In the genomic region with DNA sequence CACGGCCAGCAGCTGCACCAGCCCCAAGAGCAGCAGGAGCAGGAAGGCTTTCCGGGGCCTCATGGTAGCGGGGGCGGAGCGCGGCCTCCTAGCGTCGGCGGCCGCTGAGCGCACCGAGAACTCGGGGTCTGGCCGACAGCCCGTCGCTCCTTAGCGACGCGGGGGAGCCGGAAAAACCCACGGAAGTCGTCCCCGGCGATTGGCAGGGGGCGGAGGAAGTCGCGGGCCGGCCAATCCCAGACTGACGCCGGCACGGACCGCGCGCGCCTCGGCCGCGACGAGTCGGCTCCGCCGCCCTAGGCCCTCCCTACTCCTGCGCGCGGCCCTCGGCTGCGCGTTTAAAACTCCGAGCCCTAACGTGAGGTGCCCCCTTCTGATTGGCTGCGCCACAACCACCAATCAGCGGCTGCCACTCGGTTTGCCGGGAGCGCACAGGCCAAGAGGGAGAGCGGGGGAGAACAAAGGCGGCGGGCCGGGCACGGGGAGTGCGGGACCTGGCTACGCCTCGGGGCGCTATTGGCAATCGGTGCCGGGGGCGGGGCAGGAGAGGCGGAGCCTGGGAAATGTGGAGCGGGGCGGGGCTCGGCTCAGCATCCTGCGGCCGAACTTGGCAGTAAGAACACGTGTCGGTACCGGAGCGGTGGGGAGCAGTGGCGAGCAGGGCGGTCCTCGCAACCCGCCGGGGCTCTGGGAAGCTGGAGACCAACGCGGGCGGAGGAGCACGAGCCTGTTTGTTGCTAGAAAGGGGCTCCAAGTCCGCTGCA, we compare ENCODE assay signal across 1 cellular context.
TF ChIP-seq lines count a peak whose summit lies in the region.

A gene with protein sequence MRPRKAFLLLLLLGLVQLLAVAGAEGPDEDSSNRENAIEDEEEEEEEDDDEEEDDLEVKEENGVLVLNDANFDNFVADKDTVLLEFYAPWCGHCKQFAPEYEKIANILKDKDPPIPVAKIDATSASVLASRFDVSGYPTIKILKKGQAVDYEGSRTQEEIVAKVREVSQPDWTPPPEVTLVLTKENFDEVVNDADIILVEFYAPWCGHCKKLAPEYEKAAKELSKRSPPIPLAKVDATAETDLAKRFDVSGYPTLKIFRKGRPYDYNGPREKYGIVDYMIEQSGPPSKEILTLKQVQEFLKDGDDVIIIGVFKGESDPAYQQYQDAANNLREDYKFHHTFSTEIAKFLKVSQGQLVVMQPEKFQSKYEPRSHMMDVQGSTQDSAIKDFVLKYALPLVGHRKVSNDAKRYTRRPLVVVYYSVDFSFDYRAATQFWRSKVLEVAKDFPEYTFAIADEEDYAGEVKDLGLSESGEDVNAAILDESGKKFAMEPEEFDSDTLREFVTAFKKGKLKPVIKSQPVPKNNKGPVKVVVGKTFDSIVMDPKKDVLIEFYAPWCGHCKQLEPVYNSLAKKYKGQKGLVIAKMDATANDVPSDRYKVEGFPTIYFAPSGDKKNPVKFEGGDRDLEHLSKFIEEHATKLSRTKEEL (minus strand): TSS at position 160 of the 764 bp plus-strand sequence. CDS start 97 bp downstream, at position 63.

TF ChIP-seq in HepG2, 621 proteins besides CTCF, POLR2A, EP300 and RAD21 (continued from another document and continues in another):
- TF ChIP-seq, protein P1, sequence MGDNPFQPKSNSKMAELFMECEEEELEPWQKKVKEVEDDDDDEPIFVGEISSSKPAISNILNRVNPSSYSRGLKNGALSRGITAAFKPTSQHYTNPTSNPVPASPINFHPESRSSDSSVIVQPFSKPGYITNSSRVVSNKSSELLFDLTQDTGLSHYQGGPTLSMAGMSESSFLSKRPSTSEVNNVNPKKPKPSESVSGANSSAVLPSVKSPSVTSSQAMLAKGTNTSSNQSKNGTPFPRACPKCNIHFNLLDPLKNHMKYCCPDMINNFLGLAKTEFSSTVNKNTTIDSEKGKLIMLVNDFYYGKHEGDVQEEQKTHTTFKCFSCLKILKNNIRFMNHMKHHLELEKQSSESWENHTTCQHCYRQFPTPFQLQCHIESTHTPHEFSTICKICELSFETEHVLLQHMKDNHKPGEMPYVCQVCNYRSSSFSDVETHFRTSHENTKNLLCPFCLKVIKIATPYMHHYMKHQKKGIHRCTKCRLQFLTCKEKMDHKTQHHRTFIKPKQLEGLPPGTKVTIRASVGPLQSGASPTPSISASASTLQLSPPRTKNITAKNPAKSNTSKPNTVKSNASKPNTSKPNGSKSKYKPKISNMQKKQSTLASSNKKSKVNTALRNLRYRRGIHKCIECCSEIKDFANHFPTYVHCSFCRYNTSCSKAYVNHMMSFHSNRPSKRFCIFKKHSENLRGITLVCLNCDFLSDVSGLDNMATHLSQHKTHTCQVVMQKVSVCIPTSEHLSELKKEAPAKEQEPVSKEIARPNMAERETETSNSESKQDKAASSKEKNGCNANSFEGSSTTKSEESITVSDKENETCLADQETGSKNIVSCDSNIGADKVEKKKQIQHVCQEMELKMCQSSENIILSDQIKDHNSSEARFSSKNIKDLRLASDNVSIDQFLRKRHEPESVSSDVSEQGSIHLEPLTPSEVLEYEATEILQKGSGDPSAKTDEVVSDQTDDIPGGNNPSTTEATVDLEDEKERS (CRISPR knock-in tag; IDR thresholded peaks at IDR 0.05): no peak
- TF ChIP-seq, protein P2, sequence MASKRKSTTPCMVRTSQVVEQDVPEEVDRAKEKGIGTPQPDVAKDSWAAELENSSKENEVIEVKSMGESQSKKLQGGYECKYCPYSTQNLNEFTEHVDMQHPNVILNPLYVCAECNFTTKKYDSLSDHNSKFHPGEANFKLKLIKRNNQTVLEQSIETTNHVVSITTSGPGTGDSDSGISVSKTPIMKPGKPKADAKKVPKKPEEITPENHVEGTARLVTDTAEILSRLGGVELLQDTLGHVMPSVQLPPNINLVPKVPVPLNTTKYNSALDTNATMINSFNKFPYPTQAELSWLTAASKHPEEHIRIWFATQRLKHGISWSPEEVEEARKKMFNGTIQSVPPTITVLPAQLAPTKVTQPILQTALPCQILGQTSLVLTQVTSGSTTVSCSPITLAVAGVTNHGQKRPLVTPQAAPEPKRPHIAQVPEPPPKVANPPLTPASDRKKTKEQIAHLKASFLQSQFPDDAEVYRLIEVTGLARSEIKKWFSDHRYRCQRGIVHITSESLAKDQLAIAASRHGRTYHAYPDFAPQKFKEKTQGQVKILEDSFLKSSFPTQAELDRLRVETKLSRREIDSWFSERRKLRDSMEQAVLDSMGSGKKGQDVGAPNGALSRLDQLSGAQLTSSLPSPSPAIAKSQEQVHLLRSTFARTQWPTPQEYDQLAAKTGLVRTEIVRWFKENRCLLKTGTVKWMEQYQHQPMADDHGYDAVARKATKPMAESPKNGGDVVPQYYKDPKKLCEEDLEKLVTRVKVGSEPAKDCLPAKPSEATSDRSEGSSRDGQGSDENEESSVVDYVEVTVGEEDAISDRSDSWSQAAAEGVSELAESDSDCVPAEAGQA (IDR thresholded peaks at IDR 0.05; ENCODE audit: low read depth): no peak
- TF ChIP-seq, protein P2 (CRISPR knock-in tag; IDR thresholded peaks at IDR 0.05; ENCODE audit: borderline replicate concordance): no peak; the same call in 1 of the 2 replicates
- TF ChIP-seq RARA (CRISPR knock-in tag; IDR thresholded peaks at IDR 0.05) (no peak; the same call in 1 of the 2 replicates), ZSCAN21 (CRISPR knock-in tag; IDR thresholded peaks at IDR 0.05; ENCODE audit: borderline replicate concordance) (peak; percentile 91), ZNF10 (CRISPR knock-in tag; IDR thresholded peaks at IDR 0.05; ENCODE audit: borderline replicate concordance, low read depth) (no peak), ZC3H4 (CRISPR knock-in tag; IDR thresholded peaks at IDR 0.05; ENCODE audit: borderline replicate concordance) (no peak), ZNF24 (IDR thresholded peaks at IDR 0.05) (no peak), RBM22 (optimal IDR thresholded peaks at IDR 0.05; ENCODE audit: low read length) (no peak), FOXJ3 (CRISPR knock-in tag; IDR thresholded peaks at IDR 0.05; ENCODE audit: borderline replicate concordance) (0 out of 2 replicates have a peak, but pooled peaks have one; percentile 20), ZNF629 (CRISPR knock-in tag; conservative IDR thresholded peaks at IDR 0.05) (0 out of 2 replicates have a peak, but pooled peaks have one; percentile 17), ZNF883 (CRISPR knock-in tag; IDR thresholded peaks at IDR 0.05; ENCODE audit: not compliant biosample characterization) (peak; percentile 60)
- TF ChIP-seq, protein P3, sequence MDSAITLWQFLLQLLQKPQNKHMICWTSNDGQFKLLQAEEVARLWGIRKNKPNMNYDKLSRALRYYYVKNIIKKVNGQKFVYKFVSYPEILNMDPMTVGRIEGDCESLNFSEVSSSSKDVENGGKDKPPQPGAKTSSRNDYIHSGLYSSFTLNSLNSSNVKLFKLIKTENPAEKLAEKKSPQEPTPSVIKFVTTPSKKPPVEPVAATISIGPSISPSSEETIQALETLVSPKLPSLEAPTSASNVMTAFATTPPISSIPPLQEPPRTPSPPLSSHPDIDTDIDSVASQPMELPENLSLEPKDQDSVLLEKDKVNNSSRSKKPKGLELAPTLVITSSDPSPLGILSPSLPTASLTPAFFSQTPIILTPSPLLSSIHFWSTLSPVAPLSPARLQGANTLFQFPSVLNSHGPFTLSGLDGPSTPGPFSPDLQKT (CRISPR knock-in tag; IDR thresholded peaks at IDR 0.05; ENCODE audit: borderline replicate concordance): peak; percentile 41; the same call in 1 of the 2 replicates
- TF ChIP-seq, protein P4, sequence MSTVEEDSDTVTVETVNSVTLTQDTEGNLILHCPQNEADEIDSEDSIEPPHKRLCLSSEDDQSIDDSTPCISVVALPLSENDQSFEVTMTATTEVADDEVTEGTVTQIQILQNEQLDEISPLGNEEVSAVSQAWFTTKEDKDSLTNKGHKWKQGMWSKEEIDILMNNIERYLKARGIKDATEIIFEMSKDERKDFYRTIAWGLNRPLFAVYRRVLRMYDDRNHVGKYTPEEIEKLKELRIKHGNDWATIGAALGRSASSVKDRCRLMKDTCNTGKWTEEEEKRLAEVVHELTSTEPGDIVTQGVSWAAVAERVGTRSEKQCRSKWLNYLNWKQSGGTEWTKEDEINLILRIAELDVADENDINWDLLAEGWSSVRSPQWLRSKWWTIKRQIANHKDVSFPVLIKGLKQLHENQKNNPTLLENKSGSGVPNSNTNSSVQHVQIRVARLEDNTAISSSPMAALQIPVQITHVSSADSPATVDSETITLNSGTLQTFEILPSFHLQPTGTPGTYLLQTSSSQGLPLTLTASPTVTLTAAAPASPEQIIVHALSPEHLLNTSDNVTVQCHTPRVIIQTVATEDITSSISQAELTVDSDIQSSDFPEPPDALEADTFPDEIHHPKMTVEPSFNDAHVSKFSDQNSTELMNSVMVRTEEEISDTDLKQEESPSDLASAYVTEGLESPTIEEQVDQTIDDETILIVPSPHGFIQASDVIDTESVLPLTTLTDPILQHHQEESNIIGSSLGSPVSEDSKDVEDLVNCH (CRISPR knock-in tag; IDR thresholded peaks at IDR 0.05): no peak
- TF ChIP-seq, protein P5, sequence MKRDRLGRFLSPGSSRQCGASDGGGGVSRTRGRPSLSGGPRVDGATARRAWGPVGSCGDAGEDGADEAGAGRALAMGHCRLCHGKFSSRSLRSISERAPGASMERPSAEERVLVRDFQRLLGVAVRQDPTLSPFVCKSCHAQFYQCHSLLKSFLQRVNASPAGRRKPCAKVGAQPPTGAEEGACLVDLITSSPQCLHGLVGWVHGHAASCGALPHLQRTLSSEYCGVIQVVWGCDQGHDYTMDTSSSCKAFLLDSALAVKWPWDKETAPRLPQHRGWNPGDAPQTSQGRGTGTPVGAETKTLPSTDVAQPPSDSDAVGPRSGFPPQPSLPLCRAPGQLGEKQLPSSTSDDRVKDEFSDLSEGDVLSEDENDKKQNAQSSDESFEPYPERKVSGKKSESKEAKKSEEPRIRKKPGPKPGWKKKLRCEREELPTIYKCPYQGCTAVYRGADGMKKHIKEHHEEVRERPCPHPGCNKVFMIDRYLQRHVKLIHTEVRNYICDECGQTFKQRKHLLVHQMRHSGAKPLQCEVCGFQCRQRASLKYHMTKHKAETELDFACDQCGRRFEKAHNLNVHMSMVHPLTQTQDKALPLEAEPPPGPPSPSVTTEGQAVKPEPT (CRISPR knock-in tag; IDR thresholded peaks at IDR 0.05; ENCODE audit: low read depth): no peak
- TF ChIP-seq, protein P6, sequence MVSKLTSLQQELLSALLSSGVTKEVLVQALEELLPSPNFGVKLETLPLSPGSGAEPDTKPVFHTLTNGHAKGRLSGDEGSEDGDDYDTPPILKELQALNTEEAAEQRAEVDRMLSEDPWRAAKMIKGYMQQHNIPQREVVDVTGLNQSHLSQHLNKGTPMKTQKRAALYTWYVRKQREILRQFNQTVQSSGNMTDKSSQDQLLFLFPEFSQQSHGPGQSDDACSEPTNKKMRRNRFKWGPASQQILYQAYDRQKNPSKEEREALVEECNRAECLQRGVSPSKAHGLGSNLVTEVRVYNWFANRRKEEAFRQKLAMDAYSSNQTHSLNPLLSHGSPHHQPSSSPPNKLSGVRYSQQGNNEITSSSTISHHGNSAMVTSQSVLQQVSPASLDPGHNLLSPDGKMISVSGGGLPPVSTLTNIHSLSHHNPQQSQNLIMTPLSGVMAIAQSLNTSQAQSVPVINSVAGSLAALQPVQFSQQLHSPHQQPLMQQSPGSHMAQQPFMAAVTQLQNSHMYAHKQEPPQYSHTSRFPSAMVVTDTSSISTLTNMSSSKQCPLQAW (CRISPR knock-in tag; IDR thresholded peaks at IDR 0.05): peak; percentile 74
- TF ChIP-seq, protein P7, sequence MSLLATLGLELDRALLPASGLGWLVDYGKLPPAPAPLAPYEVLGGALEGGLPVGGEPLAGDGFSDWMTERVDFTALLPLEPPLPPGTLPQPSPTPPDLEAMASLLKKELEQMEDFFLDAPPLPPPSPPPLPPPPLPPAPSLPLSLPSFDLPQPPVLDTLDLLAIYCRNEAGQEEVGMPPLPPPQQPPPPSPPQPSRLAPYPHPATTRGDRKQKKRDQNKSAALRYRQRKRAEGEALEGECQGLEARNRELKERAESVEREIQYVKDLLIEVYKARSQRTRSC (CRISPR knock-in tag; IDR thresholded peaks at IDR 0.05; ENCODE audit: low read depth): no peak
- TF ChIP-seq, protein P8, sequence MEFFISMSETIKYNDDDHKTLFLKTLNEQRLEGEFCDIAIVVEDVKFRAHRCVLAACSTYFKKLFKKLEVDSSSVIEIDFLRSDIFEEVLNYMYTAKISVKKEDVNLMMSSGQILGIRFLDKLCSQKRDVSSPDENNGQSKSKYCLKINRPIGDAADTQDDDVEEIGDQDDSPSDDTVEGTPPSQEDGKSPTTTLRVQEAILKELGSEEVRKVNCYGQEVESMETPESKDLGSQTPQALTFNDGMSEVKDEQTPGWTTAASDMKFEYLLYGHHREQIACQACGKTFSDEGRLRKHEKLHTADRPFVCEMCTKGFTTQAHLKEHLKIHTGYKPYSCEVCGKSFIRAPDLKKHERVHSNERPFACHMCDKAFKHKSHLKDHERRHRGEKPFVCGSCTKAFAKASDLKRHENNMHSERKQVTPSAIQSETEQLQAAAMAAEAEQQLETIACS (CRISPR knock-in tag; IDR thresholded peaks at IDR 0.05): peak; percentile 48
- TF ChIP-seq, protein P9, sequence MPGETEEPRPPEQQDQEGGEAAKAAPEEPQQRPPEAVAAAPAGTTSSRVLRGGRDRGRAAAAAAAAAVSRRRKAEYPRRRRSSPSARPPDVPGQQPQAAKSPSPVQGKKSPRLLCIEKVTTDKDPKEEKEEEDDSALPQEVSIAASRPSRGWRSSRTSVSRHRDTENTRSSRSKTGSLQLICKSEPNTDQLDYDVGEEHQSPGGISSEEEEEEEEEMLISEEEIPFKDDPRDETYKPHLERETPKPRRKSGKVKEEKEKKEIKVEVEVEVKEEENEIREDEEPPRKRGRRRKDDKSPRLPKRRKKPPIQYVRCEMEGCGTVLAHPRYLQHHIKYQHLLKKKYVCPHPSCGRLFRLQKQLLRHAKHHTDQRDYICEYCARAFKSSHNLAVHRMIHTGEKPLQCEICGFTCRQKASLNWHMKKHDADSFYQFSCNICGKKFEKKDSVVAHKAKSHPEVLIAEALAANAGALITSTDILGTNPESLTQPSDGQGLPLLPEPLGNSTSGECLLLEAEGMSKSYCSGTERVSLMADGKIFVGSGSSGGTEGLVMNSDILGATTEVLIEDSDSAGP (CRISPR knock-in tag; IDR thresholded peaks at IDR 0.05; ENCODE audit: borderline replicate concordance): peak; percentile 95
